In the genomic region with DNA sequence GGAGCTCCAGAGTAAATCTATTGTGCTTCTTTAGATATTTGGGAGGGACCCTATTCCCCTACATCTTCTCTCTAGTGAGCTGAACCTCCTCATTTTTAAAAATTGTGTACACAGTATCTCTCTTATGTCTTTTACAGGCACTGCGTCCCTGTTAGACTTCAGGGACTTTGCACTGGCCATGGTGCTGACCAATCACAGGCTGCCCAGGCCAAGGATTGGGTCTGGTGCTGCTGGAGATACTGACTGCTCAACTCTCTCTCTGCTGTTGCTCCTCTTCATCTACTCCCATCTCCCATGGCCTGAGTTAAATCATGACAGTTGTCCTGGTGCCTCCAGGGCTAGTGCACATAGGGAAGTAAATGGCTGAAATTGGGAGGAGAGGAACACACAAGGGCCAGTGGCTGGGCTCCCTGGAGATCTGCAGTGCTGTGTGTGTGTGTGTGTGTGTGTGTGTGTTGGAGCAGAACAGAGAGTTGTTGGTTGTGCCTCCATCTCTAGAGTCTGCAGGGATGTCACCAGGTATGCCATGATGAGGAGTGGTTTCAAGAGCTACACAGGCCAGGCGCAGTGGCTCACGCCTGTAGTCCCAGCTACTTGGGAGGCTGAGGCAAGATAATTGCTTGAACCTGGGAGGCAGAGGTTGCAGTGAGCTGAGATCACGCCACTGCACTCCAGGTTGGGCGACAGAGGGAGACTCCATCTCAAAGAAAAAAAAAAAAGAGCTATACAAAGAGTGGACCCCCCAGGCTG, we compare ENCODE assay signal across 18 cellular contexts.
DNase-seq lines count a peak whose midpoint lies in the region; TF ChIP-seq lines count a peak whose summit lies in the region.
"Had no signal": no experiment of that assay in that cellular context is flagged by ENCODE, and none has a peak within 500 bp of the region (broad histone marks: within the 10 kb centered on the region; RNA-seq: fewer than 3 reads in every experiment).

No MANE protein-coding gene starts in this region.

- CTCF ChIA-PET in HEK293T (lab: Yijun Ruan, JAX): no interaction called here

- no peaks in the 10 kb centered on the region for H3K27me3 ChIP-seq in GM23248 (replicated peaks; ENCODE audit: insufficient read depth)
- H3K27me3 ChIP-seq: ascending aorta had no signal

- no peaks in the 10 kb centered on the region for H4K20me1 ChIP-seq in GM23248 (ENCODE audit: insufficient read depth)

- H3K9ac ChIP-seq in GM23248: no peak overlapping the region

- H3K4me2 ChIP-seq in GM23248 (ENCODE audit: unreplicated experiment): no peak overlapping the region

- no peak overlapping the region for H3K27ac ChIP-seq in GM23248
- H3K27ac ChIP-seq: ascending aorta, skin epidermis had no signal

- H3K4me3 ChIP-seq in GM23248: no peak overlapping the region
- H3K4me3 ChIP-seq in astrocyte of the cerebellum (ENCODE audit: low read depth, low read length): no peak overlapping the region
- H3K4me3 ChIP-seq: ascending aorta, skin epidermis had no signal

- POLR2A ChIA-PET in HEK293T (lab: Yijun Ruan, JAX): no interaction called here

- 83% methylated on average over 5 of the region's 5 CpGs for WGBS in GM23248 (ENCODE audit: low coverage in 1 of 2, low lambda C conversion rate in 2 of 2, missing lambda C conversion rate in 2 of 2), 2 experiments

- intact Hi-C loops in posterior vena cava (cut with DNase I): no loop called here

- H3K9me3 ChIP-seq in GM23248 (ENCODE audit: low read depth): no peaks in the 10 kb centered on the region
- H3K9me3 ChIP-seq: ascending aorta had no signal

- TF ChIP-seq CTCF in astrocyte of the cerebellum (IDR thresholded peaks at IDR 0.05; ENCODE audit: low read depth, low read length, missing control alignments): no peak

- H3K79me2 ChIP-seq in GM23248 (ENCODE audit: insufficient read depth): no peaks in the 10 kb centered on the region

- H3F3A ChIP-seq in GM23248 (ENCODE audit: insufficient read depth): no peaks in the 10 kb centered on the region

- H3K4me1 ChIP-seq in GM23248 (ENCODE audit: insufficient read depth): no peaks in the 10 kb centered on the region
- H3K4me1 ChIP-seq: ascending aorta had no signal

- H3K9me2 ChIP-seq in GM23248 (ENCODE audit: insufficient read depth): no peaks in the 10 kb centered on the region

- DNase-seq in GM23248: peak; percentile 9
- peak; percentile 2 for DNase-seq in astrocyte of the cerebellum (ENCODE audit: low read depth)
- DNase-seq in iPS-NIHi11 (ENCODE audit: low spot score): peak; percentile 63
- DNase-seq in posterior vena cava (ENCODE audit: low spot score): peak; percentile 56
- no peak for DNase-seq in HEK293T (ENCODE audit: extremely low spot score)
- no peak for DNase-seq in NCI-H524 treated with DMSO at 0.1 percent for 48 hours (lab: John Stamatoyannopoulos, UW)
- DNase-seq in activated CD8-positive, alpha-beta memory T cell treated with anti-CD3 and anti-CD28 coated beads for 24 hours: no peak
- no peak for DNase-seq in glomerular visceral epithelial cell (ENCODE audit: extremely low spot score)
- DNase-seq: activated CD8-positive, alpha-beta T cell treated with anti-CD3 and anti-CD28 coated beads, Interleukin-2, amount 10 ng/mL, durations not matched to agents 7 days and 5 days; activated T-cell treated with anti-CD3 and anti-CD28 coated beads, Interleukin-2, amount 50 U/mL, for 4 hours; MM.1S; naive thymus-derived CD4-positive, alpha-beta T cell; NCI-H1436 treated with DMSO at 0.1 percent for 48 hours; NCI-H524; T1000; trophoblast cell had no signal

- H3K36me3 ChIP-seq in GM23248 (ENCODE audit: low read depth): no peaks in the 10 kb centered on the region
- H3K36me3 ChIP-seq: ascending aorta had no signal

- H2AFZ ChIP-seq in GM23248: no peak overlapping the region

- in situ Hi-C loops in GM23248 (cut with MboI) (no loop called here), astrocyte of the cerebellum (cut with HindIII; ENCODE audit: low sequenced_read_pairs) (no loop called here)

TF ChIP-seq in HEK293T, 16 proteins besides CTCF, POLR2A, EP300 and RAD21:
- TF ChIP-seq SP1 (IDR thresholded peaks at IDR 0.05) (no peak), FOXM1 (IDR thresholded peaks at IDR 0.05; ENCODE audit: borderline replicate concordance) (no peak), L3MBTL2 (conservative IDR thresholded peaks at IDR 0.05) (no peak)

Comparison
In these comparisons a context has a peak if more than half of its experiments do, and no peak if none do; other contexts are left out.
1. DNase-seq: peak in GM23248 (single experiment), astrocyte of the cerebellum (single experiment), iPS-NIHi11 (single experiment) and posterior vena cava (single experiment); none in HEK293T (single experiment), NCI-H524 treated with DMSO at 0.1 percent for 48 hours (single experiment), activated CD8-positive, alpha-beta memory T cell treated with anti-CD3 and anti-CD28 coated beads for 24 hours (single experiment) and glomerular visceral epithelial cell (single experiment).